1 cellular context compared by ENCODE assay signal in the genomic region with DNA sequence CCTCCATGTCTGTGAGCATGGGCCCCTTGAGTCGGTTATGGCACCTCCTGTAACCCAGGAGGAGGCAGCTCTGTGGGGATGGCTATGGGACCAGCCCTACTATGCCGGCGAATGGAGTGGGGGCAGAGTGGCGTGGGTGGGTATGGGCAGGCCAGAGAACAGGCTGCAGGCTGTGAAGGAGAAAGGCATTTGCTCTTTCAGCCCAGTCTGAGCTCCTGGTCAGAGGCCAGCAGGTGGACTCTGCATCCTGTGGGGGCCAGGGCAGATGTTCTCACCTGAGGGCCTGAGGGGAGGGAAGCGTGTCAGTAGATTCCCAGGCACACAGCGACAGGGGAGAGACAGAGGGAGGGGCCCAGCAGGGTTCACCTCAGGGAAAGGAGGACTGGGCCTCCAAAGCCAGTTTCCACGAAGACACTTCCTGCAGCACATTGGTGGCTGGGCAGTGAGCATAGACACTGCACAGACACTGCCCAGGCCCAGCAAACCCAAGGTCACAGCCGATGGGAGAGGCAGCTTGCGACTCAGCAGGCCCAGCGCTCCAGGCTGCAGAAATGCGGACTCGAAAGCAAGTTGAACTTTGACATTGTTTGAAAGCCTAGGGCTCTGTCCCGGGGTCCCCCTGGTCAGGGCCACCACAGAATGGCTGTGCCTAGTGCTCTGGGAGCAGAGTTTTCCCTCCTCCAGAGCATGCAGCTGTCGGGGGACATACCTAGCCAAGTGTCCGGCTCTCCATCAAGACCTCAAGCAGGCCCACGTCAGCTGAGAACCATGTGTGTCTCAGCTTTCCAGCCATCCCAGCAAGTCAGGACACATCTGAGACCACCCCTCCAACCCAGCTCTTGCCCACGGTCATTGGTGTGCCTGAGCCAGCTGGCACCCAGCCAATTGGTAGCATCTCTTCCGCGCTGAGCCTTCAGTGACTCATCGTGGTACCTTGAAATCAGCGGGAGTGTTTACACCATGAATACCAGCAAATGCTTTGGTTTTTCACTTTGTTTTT.
A peak's percentile ranks its signal among the peaks of the same experiment; 100 is the strongest.
TF ChIP-seq lines count a peak whose summit lies in the region.

No MANE protein-coding gene starts in this region.

TF ChIP-seq in HEK293, 187 proteins besides CTCF, POLR2A, EP300 and RAD21 (continued from another document and continues in another):
- TF ChIP-seq ZSCAN30 (tag by site-specific recombination; IDR thresholded peaks at IDR 0.05) (no peak), ZBTB7A (tag by site-specific recombination; IDR thresholded peaks at IDR 0.05; ENCODE audit: low read depth) (no peak), ZNF621 (tag by site-specific recombination; IDR thresholded peaks at IDR 0.05) (no peak), GLIS1 (tag by site-specific recombination; IDR thresholded peaks at IDR 0.05) (no peak), ZNF248 (tag by site-specific recombination; IDR thresholded peaks at IDR 0.05) (no peak), ZNF311 (tag by site-specific recombination; IDR thresholded peaks at IDR 0.05; ENCODE audit: borderline replicate concordance) (no peak), ZNF423 (tag by site-specific recombination; IDR thresholded peaks at IDR 0.05) (no peak), ZNF350 (tag by site-specific recombination; IDR thresholded peaks at IDR 0.05) (no peak), ZFP3 (tag by site-specific recombination; IDR thresholded peaks at IDR 0.05; ENCODE audit: low read depth) (no peak), ZNF747 (tag by site-specific recombination; IDR thresholded peaks at IDR 0.05) (no peak), ZFP41 (tag by site-specific recombination; IDR thresholded peaks at IDR 0.05; ENCODE audit: borderline replicate concordance) (no peak), ZNF2 (tag by site-specific recombination; IDR thresholded peaks at IDR 0.05) (no peak), ZBTB20 (tag by site-specific recombination; IDR thresholded peaks at IDR 0.05) (no peak), ZFHX2 (tag by site-specific recombination; conservative IDR thresholded peaks at IDR 0.05) (peak; percentile 56), OSR2 (tag by site-specific recombination; IDR thresholded peaks at IDR 0.05) (peak; percentile 68), ZNF626 (tag by site-specific recombination; IDR thresholded peaks at IDR 0.05) (no peak), OVOL3 (tag by site-specific recombination; IDR thresholded peaks at IDR 0.05) (no peak), SCRT1 (tag by site-specific recombination; IDR thresholded peaks at IDR 0.05; ENCODE audit: borderline replicate concordance) (no peak), KLF10 (tag by site-specific recombination; IDR thresholded peaks at IDR 0.05) (no peak), ZNF560 (tag by site-specific recombination; IDR thresholded peaks at IDR 0.05; ENCODE audit: borderline replicate concordance) (no peak), ZSCAN16 (tag by site-specific recombination; IDR thresholded peaks at IDR 0.05) (no peak), HOXD13 (CRISPR knock-in tag; IDR thresholded peaks at IDR 0.05; ENCODE audit: borderline replicate concordance) (no peak), GLIS2 (tag by site-specific recombination; IDR thresholded peaks at IDR 0.05) (no peak), YY2 (tag by site-specific recombination; IDR thresholded peaks at IDR 0.05) (no peak), ZBTB8A (tag by site-specific recombination; IDR thresholded peaks at IDR 0.05) (no peak), ZXDB (tag by site-specific recombination; IDR thresholded peaks at IDR 0.05) (no peak), KLF16 (tag by site-specific recombination; IDR thresholded peaks at IDR 0.05) (no peak), ZNF324 (tag by site-specific recombination; IDR thresholded peaks at IDR 0.05) (no peak), PRDM1 (tag by site-specific recombination; IDR thresholded peaks at IDR 0.05) (0 out of 2 replicates have a peak, but pooled peaks have one; percentile 14), ZNF610 (tag by site-specific recombination; IDR thresholded peaks at IDR 0.05; ENCODE audit: borderline replicate concordance) (no peak), HOXC10 (CRISPR knock-in tag; IDR thresholded peaks at IDR 0.05) (no peak), ZSCAN23 (tag by site-specific recombination; IDR thresholded peaks at IDR 0.05) (no peak), ZNF274 (IDR thresholded peaks at IDR 0.05; ENCODE audit: low read length) (no peak), ZNF274 (tag by site-specific recombination; IDR thresholded peaks at IDR 0.05; ENCODE audit: borderline replicate concordance) (no peak), ZNF548 (tag by site-specific recombination; IDR thresholded peaks at IDR 0.05) (no peak), ZNF677 (tag by site-specific recombination; IDR thresholded peaks at IDR 0.05) (no peak), ZNF223 (tag by site-specific recombination; IDR thresholded peaks at IDR 0.05) (no peak), ZNF112 (tag by site-specific recombination; IDR thresholded peaks at IDR 0.05) (peak; percentile 77), ZNF114 (tag by site-specific recombination; IDR thresholded peaks at IDR 0.05) (no peak), ZNF768 (tag by site-specific recombination; IDR thresholded peaks at IDR 0.05) (no peak), ZNF157 (tag by site-specific recombination; IDR thresholded peaks at IDR 0.05) (no peak)
- TF ChIP-seq, protein P1, sequence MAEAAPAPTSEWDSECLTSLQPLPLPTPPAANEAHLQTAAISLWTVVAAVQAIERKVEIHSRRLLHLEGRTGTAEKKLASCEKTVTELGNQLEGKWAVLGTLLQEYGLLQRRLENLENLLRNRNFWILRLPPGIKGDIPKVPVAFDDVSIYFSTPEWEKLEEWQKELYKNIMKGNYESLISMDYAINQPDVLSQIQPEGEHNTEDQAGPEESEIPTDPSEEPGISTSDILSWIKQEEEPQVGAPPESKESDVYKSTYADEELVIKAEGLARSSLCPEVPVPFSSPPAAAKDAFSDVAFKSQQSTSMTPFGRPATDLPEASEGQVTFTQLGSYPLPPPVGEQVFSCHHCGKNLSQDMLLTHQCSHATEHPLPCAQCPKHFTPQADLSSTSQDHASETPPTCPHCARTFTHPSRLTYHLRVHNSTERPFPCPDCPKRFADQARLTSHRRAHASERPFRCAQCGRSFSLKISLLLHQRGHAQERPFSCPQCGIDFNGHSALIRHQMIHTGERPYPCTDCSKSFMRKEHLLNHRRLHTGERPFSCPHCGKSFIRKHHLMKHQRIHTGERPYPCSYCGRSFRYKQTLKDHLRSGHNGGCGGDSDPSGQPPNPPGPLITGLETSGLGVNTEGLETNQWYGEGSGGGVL (tag by site-specific recombination; IDR thresholded peaks at IDR 0.05), result peak; percentile 10; the same call in 1 of the 2 replicates
- TF ChIP-seq, protein P2, sequence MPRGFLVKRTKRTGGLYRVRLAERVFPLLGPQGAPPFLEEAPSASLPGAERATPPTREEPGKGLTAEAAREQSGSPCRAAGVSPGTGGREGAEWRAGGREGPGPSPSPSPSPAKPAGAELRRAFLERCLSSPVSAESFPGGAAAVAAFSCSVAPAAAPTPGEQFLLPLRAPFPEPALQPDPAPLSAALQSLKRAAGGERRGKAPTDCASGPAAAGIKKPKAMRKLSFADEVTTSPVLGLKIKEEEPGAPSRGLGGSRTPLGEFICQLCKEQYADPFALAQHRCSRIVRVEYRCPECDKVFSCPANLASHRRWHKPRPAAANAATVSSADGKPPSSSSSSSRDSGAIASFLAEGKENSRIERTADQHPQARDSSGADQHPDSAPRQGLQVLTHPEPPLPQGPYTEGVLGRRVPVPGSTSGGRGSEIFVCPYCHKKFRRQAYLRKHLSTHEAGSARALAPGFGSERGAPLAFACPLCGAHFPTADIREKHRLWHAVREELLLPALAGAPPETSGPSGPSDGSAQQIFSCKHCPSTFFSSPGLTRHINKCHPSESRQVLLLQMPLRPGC (tag by site-specific recombination; IDR thresholded peaks at IDR 0.05), result no peak
- TF ChIP-seq, protein P3, sequence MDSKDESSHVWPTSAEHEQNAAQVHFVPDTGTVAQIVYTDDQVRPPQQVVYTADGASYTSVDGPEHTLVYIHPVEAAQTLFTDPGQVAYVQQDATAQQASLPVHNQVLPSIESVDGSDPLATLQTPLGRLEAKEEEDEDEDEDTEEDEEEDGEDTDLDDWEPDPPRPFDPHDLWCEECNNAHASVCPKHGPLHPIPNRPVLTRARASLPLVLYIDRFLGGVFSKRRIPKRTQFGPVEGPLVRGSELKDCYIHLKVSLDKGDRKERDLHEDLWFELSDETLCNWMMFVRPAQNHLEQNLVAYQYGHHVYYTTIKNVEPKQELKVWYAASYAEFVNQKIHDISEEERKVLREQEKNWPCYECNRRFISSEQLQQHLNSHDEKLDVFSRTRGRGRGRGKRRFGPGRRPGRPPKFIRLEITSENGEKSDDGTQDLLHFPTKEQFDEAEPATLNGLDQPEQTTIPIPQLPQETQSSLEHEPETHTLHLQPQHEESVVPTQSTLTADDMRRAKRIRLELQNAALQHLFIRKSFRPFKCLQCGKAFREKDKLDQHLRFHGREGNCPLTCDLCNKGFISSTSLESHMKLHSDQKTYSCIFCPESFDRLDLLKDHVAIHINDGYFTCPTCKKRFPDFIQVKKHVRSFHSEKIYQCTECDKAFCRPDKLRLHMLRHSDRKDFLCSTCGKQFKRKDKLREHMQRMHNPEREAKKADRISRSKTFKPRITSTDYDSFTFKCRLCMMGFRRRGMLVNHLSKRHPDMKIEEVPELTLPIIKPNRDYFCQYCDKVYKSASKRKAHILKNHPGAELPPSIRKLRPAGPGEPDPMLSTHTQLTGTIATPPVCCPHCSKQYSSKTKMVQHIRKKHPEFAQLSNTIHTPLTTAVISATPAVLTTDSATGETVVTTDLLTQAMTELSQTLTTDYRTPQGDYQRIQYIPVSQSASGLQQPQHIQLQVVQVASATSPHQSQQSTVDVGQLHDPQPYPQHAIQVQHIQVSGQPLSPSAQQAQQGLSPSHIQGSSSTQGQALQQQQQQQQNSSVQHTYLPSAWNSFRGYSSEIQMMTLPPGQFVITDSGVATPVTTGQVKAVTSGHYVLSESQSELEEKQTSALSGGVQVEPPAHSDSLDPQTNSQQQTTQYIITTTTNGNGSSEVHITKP (tag by site-specific recombination; IDR thresholded peaks at IDR 0.05), result no peak
- TF ChIP-seq, protein P4, sequence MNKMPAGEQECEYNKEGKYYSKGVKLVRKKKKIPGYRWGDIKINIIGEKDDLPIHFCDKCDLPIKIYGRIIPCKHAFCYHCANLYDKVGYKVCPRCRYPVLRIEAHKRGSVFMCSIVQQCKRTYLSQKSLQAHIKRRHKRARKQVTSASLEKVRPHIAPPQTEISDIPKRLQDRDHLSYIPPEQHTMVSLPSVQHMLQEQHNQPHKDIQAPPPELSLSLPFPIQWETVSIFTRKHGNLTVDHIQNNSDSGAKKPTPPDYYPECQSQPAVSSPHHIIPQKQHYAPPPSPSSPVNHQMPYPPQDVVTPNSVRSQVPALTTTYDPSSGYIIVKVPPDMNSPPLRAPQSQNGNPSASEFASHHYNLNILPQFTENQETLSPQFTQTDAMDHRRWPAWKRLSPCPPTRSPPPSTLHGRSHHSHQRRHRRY (tag by site-specific recombination; IDR thresholded peaks at IDR 0.05), result no peak
- TF ChIP-seq, protein P5, sequence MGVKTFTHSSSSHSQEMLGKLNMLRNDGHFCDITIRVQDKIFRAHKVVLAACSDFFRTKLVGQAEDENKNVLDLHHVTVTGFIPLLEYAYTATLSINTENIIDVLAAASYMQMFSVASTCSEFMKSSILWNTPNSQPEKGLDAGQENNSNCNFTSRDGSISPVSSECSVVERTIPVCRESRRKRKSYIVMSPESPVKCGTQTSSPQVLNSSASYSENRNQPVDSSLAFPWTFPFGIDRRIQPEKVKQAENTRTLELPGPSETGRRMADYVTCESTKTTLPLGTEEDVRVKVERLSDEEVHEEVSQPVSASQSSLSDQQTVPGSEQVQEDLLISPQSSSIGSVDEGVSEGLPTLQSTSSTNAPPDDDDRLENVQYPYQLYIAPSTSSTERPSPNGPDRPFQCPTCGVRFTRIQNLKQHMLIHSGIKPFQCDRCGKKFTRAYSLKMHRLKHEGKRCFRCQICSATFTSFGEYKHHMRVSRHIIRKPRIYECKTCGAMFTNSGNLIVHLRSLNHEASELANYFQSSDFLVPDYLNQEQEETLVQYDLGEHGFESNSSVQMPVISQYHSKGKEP (tag by site-specific recombination; IDR thresholded peaks at IDR 0.05), result no peak
- TF ChIP-seq, protein P6, sequence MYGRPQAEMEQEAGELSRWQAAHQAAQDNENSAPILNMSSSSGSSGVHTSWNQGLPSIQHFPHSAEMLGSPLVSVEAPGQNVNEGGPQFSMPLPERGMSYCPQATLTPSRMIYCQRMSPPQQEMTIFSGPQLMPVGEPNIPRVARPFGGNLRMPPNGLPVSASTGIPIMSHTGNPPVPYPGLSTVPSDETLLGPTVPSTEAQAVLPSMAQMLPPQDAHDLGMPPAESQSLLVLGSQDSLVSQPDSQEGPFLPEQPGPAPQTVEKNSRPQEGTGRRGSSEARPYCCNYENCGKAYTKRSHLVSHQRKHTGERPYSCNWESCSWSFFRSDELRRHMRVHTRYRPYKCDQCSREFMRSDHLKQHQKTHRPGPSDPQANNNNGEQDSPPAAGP (tag by site-specific recombination; IDR thresholded peaks at IDR 0.05), result no peak
- TF ChIP-seq, protein P7, sequence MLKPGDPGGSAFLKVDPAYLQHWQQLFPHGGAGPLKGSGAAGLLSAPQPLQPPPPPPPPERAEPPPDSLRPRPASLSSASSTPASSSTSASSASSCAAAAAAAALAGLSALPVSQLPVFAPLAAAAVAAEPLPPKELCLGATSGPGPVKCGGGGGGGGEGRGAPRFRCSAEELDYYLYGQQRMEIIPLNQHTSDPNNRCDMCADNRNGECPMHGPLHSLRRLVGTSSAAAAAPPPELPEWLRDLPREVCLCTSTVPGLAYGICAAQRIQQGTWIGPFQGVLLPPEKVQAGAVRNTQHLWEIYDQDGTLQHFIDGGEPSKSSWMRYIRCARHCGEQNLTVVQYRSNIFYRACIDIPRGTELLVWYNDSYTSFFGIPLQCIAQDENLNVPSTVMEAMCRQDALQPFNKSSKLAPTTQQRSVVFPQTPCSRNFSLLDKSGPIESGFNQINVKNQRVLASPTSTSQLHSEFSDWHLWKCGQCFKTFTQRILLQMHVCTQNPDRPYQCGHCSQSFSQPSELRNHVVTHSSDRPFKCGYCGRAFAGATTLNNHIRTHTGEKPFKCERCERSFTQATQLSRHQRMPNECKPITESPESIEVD (tag by site-specific recombination; IDR thresholded peaks at IDR 0.05), result no peak
